14 cellular contexts compared by ENCODE assay signal in the genomic region with DNA sequence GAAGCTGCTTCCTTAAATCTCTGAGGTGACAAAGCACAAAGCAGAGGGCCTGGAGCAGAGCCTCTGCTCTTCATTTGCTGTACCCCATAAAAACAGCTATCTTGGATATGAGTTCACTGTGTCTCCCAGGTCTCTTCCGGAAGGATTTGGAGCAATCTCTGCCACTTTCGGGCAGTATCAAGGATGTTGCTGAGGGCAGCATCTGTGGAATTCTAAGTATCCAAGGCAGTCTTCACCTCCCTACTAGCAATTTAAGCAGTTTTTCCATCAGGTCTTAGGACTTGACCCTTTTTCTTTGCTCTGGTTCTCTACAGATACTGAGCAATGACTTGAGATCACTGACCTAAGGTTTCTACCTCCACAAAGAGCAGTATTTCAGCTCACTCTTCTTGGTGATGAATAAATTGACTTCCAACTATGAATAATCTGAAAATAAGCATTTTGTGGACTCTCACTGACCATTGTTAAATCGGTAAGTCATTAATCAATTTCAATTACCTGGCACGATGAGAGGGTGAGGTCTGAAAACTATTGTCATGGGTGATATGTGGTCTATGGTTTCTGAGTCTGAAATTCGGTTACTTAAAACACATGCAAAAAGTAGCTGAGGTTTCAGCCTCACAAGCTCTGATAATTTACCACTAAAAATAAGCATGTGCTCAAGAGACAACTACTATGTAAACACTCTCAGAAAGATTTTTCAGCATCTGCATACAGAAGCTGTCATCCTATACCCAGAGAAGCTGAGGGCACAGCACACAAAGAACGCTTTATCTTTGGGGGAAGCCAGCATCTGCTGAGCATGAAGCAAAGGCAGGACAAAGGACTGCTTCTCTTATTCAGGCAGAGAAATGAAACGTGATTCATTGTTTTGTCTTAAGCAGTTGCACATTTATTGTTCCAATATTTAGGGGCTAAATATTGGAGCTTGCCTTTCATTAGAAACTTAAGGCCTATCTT.
DNase-seq lines count a peak whose midpoint lies in the region.
"Had no signal": no experiment of that assay in that cellular context is flagged by ENCODE, and none has a peak within 500 bp of the region (broad histone marks: within the 10 kb centered on the region; RNA-seq: fewer than 3 reads in every experiment).

No MANE protein-coding gene starts in this region.

- DNase-seq in NCI-H1417 (lab: John Stamatoyannopoulos, UW) (peak; percentile 36 to 83 (median 74)), NCI-H1417 treated with DMSO at 0.1 percent for 48 hours (lab: John Stamatoyannopoulos, UW) (no peak), NCI-H526 treated with DMSO at 0.1 percent for 48 hours (lab: John Stamatoyannopoulos, UW) (peak; percentile 93), hippocampal formation (lab: John Stamatoyannopoulos, UW) (peak; percentile 4 to 15), superior temporal gyrus (ENCODE audit: extremely low spot score) (peak; percentile 73), dedifferentiated amniotic fluid mesenchymal stem cell (ENCODE audit: extremely low spot score) (no peak), D341Med (ENCODE audit: low spot score) (no peak), NOMO-1 (lab: John Stamatoyannopoulos, UW; ENCODE audit: unreplicated experiment in 2 of 2) (no peak)
- DNase-seq: activated CD4-positive, alpha-beta T cell treated with anti-CD3 and anti-CD28 coated beads, Interleukin-2, amount 10 ng/mL, durations not matched to agents 7 days and 5 days; activated T-cell treated with anti-CD3 and anti-CD28 coated beads, Interleukin-2, amount 50 U/mL, for 48 hours; erythroblast; NCI-H774; SHP77; spleen had no signal

Comparison
In these comparisons a context has a peak if more than half of its experiments do, and no peak if none do; other contexts are left out.
1. DNase-seq: peak in NCI-H1417 (3 of 3), NCI-H526 treated with DMSO at 0.1 percent for 48 hours (single experiment), hippocampal formation (2 of 2) and superior temporal gyrus (single experiment); none in NCI-H1417 treated with DMSO at 0.1 percent for 48 hours (single experiment), dedifferentiated amniotic fluid mesenchymal stem cell (single experiment), D341Med (single experiment) and NOMO-1 (0 of 2).